In genomic region chr15:60237411-60237810, GRCh38 we compare ENCODE assay signal across 18 cellular contexts.
"Had no signal": no experiment of that assay in that cellular context is flagged by ENCODE, and none has a peak within 500 bp of the region (broad histone marks: within the 10 kb centered on the region; RNA-seq: fewer than 3 reads in every experiment).

No MANE protein-coding gene starts in this region.

- H3K36me3 ChIP-seq: breast epithelium, esophagus muscularis mucosa, heart left ventricle, left ventricle myocardium inferior, spleen, tibial nerve had no signal

- DNase-seq: activated CD4-positive, alpha-beta T cell treated with anti-CD3 and anti-CD28 coated beads, Interleukin-2, amount 50 U/mL, for 48 hours; activated CD8-positive, alpha-beta memory T cell treated with anti-CD3 and anti-CD28 coated beads, Interleukin-2, amount 10 ng/mL, durations not matched to agents 7 days and 5 days; activated gamma-delta T cell; activated T-cell treated with anti-CD3 and anti-CD28 coated beads, Interleukin-2, amount 50 U/mL, for 48 hours; heart left ventricle; islet precursor cell; left ventricle myocardium inferior; spleen; stimulated activated CD4-positive, alpha-beta T cell treated with anti-CD3 and anti-CD28 coated beads, Interleukin-1b, Interleukin-23, amount 100 ng/mL, for 48 hours; stimulated activated naive B cell treated with anti-CD40 and anti-IgM and Interleukin-4, amounts not matched to agents 10 μg/mL and 1 μg/mL and 100 μg/mL, for 72 hours had no signal

- H3K36me3 Mint-ChIP-seq: activated CD8-positive, alpha-beta memory T cell treated with anti-CD3 and anti-CD28 coated beads, Interleukin-2, amount 10 ng/mL, durations not matched to agents 7 days and 5 days; memory B cell had no signal

- H3K4me3 Mint-ChIP-seq: activated CD8-positive, alpha-beta memory T cell treated with anti-CD3 and anti-CD28 coated beads, Interleukin-2, amount 10 ng/mL, durations not matched to agents 7 days and 5 days; activated naive CD8-positive, alpha-beta T cell; memory B cell; nephron; stimulated activated naive B cell treated with anti-CD40 and anti-IgM and Interleukin-4, amounts not matched to agents 10 μg/mL and 1 μg/mL and 100 μg/mL, for 72 hours had no signal

- H3K27ac ChIP-seq: breast epithelium, esophagus muscularis mucosa, heart left ventricle, left ventricle myocardium inferior, spleen, tibial nerve had no signal

- H3K4me3 ChIP-seq: breast epithelium, esophagus muscularis mucosa, heart left ventricle, left ventricle myocardium inferior, spleen, tibial nerve had no signal

- H3K27ac Mint-ChIP-seq: activated CD8-positive, alpha-beta memory T cell treated with anti-CD3 and anti-CD28 coated beads, Interleukin-2, amount 10 ng/mL, durations not matched to agents 7 days and 5 days; activated naive CD8-positive, alpha-beta T cell; memory B cell; nephron; stimulated activated naive B cell treated with anti-CD40 and anti-IgM and Interleukin-4, amounts not matched to agents 10 μg/mL and 1 μg/mL and 100 μg/mL, for 72 hours had no signal

- H3K4me1 Mint-ChIP-seq: memory B cell; nephron; stimulated activated naive B cell treated with anti-CD40 and anti-IgM and Interleukin-4, amounts not matched to agents 10 μg/mL and 1 μg/mL and 100 μg/mL, for 72 hours had no signal

- H3K27me3 ChIP-seq: breast epithelium, tibial nerve had no signal

- H3K4me1 ChIP-seq: breast epithelium, esophagus muscularis mucosa, heart left ventricle, left ventricle myocardium inferior, spleen, tibial nerve had no signal

- ATAC-seq: activated CD4-positive, CD25-positive, alpha-beta regulatory T cell treated with anti-CD3 and anti-CD28 coated beads, Interleukin-2, amount 50 U/mL, for 24 hours; activated CD8-positive, alpha-beta memory T cell treated with anti-CD3 and anti-CD28 coated beads, Interleukin-2, amount 10 ng/mL, durations not matched to agents 7 days and 5 days; heart left ventricle; sciatic nerve; stimulated activated naive B cell treated with anti-CD40 and anti-IgM and Interleukin-4, amounts not matched to agents 10 μg/mL and 1 μg/mL and 100 μg/mL, for 72 hours had no signal
